In genomic region chr2:44956841-44957240, GRCh38 we compare ENCODE assay signal across 21 cellular contexts. TPM values are rescaled to one million over a fixed set of nuclear protein-coding genes. Genes with fewer than 3 reads are reported as not detected.
DNase-seq lines count a peak whose midpoint lies in the region; ATAC-seq and TF ChIP-seq lines count a peak whose summit lies in the region.
"Had no signal": no experiment of that assay in that cellular context is flagged by ENCODE, and none has a peak within 500 bp of the region (broad histone marks: within the 10 kb centered on the region; RNA-seq: fewer than 3 reads in every experiment).

No MANE protein-coding gene starts in this region.

- H3K4me3 ChIP-seq in AG10803 (ENCODE audit: low read length): no peak overlapping the region
- no peak overlapping the region for H3K4me3 ChIP-seq in KMS-11 (IDR thresholded peaks at IDR 0.05; ENCODE audit: insufficient read depth, low read depth, low read length)
- no peak overlapping the region for H3K4me3 ChIP-seq in neural progenitor cell

- H3K36me3 Mint-ChIP-seq in neural progenitor cell (no peaks in the 10 kb centered on the region), T-helper 17 cell (ENCODE audit: low read depth) (no peaks in the 10 kb centered on the region), T-cell (no peaks in the 10 kb centered on the region)
- H3K36me3 Mint-ChIP-seq: CD14-positive monocyte, IgD-negative memory B cell had no signal

- no peaks in the 10 kb centered on the region for H3K9me3 ChIP-seq in neural progenitor cell (ENCODE audit: low read depth)
- H3K9me3 ChIP-seq in T-helper 17 cell (ENCODE audit: control insufficient read depth, low read length, poor library complexity, severe bottlenecking): no peaks in the 10 kb centered on the region

- H3K27me3 Mint-ChIP-seq in neural progenitor cell (ENCODE audit: insufficient read depth, low read depth) (peaks cover 36% of the 10 kb centered on the region), T-helper 17 cell (peaks cover 83% of the 10 kb centered on the region), T-cell (peaks cover 45 to 73% of the 10 kb centered on the region in 2 donors)

- H3K9me3 Mint-ChIP-seq in neural progenitor cell: no peaks in the 10 kb centered on the region
- no peaks in the 10 kb centered on the region for H3K9me3 Mint-ChIP-seq in T-cell
- H3K9me3 Mint-ChIP-seq: IgD-negative memory B cell had no signal

- H3K27ac Mint-ChIP-seq in neural progenitor cell (no peak overlapping the region), T-helper 17 cell (no peak overlapping the region), T-cell (peak overlapping the region in 1 of 2 donors; percentile 56)

- TF ChIP-seq CTCF in AG10803 (conservative IDR thresholded peaks at IDR 0.05; ENCODE audit: low read length): no peak
- TF ChIP-seq CTCF in KMS-11 (conservative IDR thresholded peaks at IDR 0.05; ENCODE audit: low read depth, low read length): no peak
- no peak for TF ChIP-seq CTCF in VCaP (conservative IDR thresholded peaks at IDR 0.05)
- no peak for TF ChIP-seq CTCF in neural progenitor cell (IDR thresholded peaks at IDR 0.05)

- no peak overlapping the region for H3K4me2 ChIP-seq in KMS-11
- no peak overlapping the region for H3K4me2 ChIP-seq in neural progenitor cell

- CTCF ChIA-PET in T-cell (lab: Charles Lee): interaction anchor here (0.6 to 3.6 kb wide), 8 partner anchors 239 to 913 kb away, joined by 4 to 22 read pairs (median 7); no protein-coding TSS in a partner anchor

- no peak overlapping the region for H3K27ac ChIP-seq in KMS-11
- peak overlapping the region; percentile 74 for H3K27ac ChIP-seq in VCaP
- no peak overlapping the region for H3K27ac ChIP-seq in neural progenitor cell

- H3K36me3 ChIP-seq in KMS-11 (ENCODE audit: insufficient read depth) (no peaks in the 10 kb centered on the region), neural progenitor cell (no peaks in the 10 kb centered on the region)

- no peaks in the 10 kb centered on the region; the same call in 1 of the 2 replicates for H3K27me3 ChIP-seq in KMS-11 (ENCODE audit: insufficient read depth, low read depth)
- peaks cover 44% of the 10 kb centered on the region for H3K27me3 ChIP-seq in neural progenitor cell

- H3K4me1 ChIP-seq in KMS-11 (ENCODE audit: low read depth, poor library complexity, severe bottlenecking) (peaks cover 8% of the 10 kb centered on the region), neural progenitor cell (peaks cover 44% of the 10 kb centered on the region)

- no peaks in the 10 kb centered on the region for H3K79me2 ChIP-seq in KMS-11 (ENCODE audit: insufficient read depth, low read depth)
- no peaks in the 10 kb centered on the region for H3K79me2 ChIP-seq in neural progenitor cell (ENCODE audit: low read depth)

- DNase-seq in AG10803 (ENCODE audit: low read depth) (peak; percentile 40), neural progenitor cell (ENCODE audit: low spot score) (no peak), T-helper 17 cell (no peak), T-cell (no peak)
- DNase-seq: AML-193; EL; NCI-H1417 treated with DMSO at 0.1 percent for 48 hours; NCI-H2029 treated with DMSO at 0.1 percent for 48 hours; NCI-H226; NCI-H526 treated with DMSO at 0.1 percent for 48 hours; NK-92 treated with Interleukin-12 subunit alpha and Interleukin-12 subunit beta, amount 100 ng/mL, for 24 hours; RPMI8226; SIG-M5 had no signal

- H3K4me1 Mint-ChIP-seq in neural progenitor cell: peaks cover 39% of the 10 kb centered on the region
- H3K4me1 Mint-ChIP-seq in T-helper 17 cell: peaks cover 18% of the 10 kb centered on the region
- peaks cover 13 to 27% (median 17%) of the 10 kb centered on the region in 3 donors for H3K4me1 Mint-ChIP-seq in T-cell

- H3K4me3 Mint-ChIP-seq in neural progenitor cell (peak overlapping the region; percentile 16), T-helper 17 cell (no peak overlapping the region), T-cell (no peak overlapping the region)
- H3K4me3 Mint-ChIP-seq: IgD-negative memory B cell had no signal

- H3K9ac ChIP-seq in KMS-11 (no peak overlapping the region), neural progenitor cell (no peak overlapping the region)

- POLR2A ChIA-PET in T-cell (lab: Charles Lee): no interaction called here

- no peak for ATAC-seq in HG03571 (IDR thresholded peaks at IDR 0.05; ENCODE audit: unreplicated experiment)
- ATAC-seq in T-helper 17 cell: no peak
- ATAC-seq in T-cell (replicated peaks in 1 of 4): no peak

- H4K20me1 ChIP-seq in KMS-11 (ENCODE audit: insufficient read depth) (no peaks in the 10 kb centered on the region), neural progenitor cell (ENCODE audit: low read depth) (peaks cover 10% of the 10 kb centered on the region)

- peak overlapping the region; percentile 93; the same call in 1 of the 2 replicates for H2AFZ ChIP-seq in KMS-11 (ENCODE audit: low read depth)
- H2AFZ ChIP-seq in neural progenitor cell (replicated peaks): no peak overlapping the region

- H3F3A ChIP-seq in neural progenitor cell (ENCODE audit: low read depth): peaks cover 41% of the 10 kb centered on the region

RNA-seq across cellular contexts. Expression of gene SIX3, which starts 15.3 kb away (rescaled TPM):
- 14.5 and 28.8 TPM in 2 replicates for total RNA-seq in neural progenitor cell (ENCODE audit: low replicate concordance)
- not detected for total RNA-seq in T-helper 17 cell
- under 1 TPM in 1 of 5 donors, not detected in 4; 0.23 TPM for total RNA-seq in T-cell
- total RNA-seq: LHCN-M2, OCI-LY7 had no signal

RNA-seq across cellular contexts. Expression of gene SIX2, which starts 52.4 kb away (rescaled TPM):
- total RNA-seq in neural progenitor cell (ENCODE audit: low replicate concordance) (0.12 TPM in 1 of 2 replicates, not detected in the other), T-helper 17 cell (not detected), T-cell (not detected)
- total RNA-seq: A673, OCI-LY7 had no signal

Comparison
In these comparisons a context has a peak if more than half of its experiments do, and no peak if none do; other contexts are left out.
1. RNA of gene SIX3, which starts 15.3 kb away (total RNA-seq): 14.5 to 28.8 TPM in neural progenitor cell; not detected in T-helper 17 cell and 0.23 TPM in T-cell; every median in the first group is over 10 times any median in the second.